Comparison of ENCODE assay signal across 1 cellular context in the genomic region with DNA sequence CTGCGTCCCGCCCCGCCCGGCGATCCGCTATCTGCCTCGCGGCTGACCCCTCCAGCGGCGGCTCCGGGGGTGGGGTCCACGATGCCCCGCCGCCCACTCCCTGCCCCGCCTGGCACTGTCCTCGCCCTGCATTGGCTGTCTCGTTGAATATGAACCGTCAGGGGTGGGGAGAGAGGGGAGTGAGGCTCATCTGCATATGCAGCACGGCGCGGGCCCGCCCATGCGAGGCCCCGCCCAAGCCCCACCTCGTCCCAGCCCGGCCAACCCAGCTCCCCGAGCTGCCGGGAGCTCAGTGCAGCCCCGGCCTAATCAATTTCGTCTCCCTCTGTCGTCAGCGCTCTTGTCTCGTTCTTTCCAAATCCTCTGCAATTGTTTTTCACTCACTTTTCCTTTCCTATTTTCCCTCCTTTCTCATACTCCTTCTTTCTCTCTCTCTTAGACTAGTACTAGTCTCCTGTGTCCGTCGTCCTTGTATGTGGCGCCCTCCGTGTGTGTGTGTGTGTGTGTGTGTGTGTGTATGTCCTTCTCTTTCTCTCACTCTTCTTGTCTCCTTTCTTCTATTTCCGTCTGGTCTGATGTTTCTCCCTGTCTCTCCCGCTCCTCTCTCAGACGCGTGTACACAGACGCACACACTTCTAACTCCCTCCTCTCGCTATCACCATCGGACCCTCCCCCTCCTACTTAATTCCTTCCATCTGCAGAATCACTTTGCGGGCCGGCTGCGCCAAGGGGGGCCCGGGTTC.
TF ChIP-seq lines count a peak whose summit lies in the region.

No MANE protein-coding gene starts in this region.

TF ChIP-seq in K562, 482 proteins besides CTCF, POLR2A, EP300 and RAD21 (continued from another document and continues in another):
- TF ChIP-seq, protein P1, sequence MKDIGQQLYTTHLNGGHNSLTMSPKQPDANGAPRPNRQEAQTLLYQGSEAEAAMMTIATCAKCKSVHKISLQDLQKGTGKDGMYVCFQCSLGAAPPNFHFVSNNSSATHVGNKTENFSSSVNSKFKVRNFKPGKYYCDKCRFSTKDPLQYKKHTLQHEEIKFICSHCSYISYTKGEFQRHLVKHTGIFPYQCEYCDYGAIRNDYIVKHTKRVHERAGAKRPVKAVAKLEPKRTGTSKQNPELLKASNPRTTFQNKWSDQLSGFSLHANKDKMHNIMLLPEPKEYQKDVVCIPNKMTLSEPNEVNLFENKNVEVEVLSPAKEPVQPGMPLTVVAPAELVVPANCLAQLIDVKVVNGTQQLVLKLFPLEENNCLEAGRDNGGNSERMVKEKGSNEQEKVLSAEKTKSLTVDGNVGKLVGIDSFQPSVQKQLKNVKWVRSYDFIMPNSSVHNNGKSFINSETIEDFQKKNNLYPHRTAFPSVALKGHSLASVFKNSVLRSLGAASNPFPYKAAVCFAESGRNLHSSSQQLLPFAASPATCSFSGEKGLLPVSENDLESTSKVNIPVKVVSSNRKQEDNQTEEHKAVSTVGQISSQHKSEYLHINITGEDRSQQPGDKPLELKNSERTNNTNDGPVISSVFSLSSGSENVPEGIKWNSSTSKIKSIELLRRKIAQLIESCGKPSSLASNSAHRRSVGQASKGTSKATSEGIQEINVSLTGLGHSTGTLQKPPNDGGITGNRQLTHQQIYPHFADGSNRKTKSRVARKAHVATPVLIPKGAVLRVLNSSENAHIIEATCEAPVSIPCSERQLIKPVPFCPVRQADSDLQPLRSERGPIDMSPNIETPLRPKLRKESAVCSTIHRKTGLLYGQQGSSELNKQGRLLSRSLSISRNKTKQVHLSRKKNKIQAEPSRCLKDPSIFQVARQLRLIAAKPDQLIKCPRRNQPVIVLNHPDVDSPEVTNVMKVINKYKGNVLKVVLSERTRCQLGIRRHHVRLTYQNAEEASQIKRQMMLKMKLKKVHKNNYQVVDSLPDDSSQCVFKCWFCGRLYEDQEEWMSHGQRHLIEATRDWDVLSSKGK (CRISPR knock-in tag; IDR thresholded peaks at IDR 0.05) = no peak
- no peak for TF ChIP-seq ZNF175 (CRISPR knock-in tag; IDR thresholded peaks at IDR 0.05; ENCODE audit: low read depth)
- no peak for TF ChIP-seq SNRNP70 (optimal IDR thresholded peaks at IDR 0.05; ENCODE audit: low read depth, low read length)
- no peak for TF ChIP-seq HDAC6 (IDR thresholded peaks at IDR 0.05; ENCODE audit: low read depth, low read length)
- no peak for TF ChIP-seq TSC22D4 (tag; IDR thresholded peaks at IDR 0.05)
- no peak for TF ChIP-seq CBX5 (IDR thresholded peaks at IDR 0.05; ENCODE audit: borderline replicate concordance, low read depth)
- peak; percentile 84 for TF ChIP-seq PHB2 (IDR thresholded peaks at IDR 0.05; ENCODE audit: low read depth)
- TF ChIP-seq, protein P2, sequence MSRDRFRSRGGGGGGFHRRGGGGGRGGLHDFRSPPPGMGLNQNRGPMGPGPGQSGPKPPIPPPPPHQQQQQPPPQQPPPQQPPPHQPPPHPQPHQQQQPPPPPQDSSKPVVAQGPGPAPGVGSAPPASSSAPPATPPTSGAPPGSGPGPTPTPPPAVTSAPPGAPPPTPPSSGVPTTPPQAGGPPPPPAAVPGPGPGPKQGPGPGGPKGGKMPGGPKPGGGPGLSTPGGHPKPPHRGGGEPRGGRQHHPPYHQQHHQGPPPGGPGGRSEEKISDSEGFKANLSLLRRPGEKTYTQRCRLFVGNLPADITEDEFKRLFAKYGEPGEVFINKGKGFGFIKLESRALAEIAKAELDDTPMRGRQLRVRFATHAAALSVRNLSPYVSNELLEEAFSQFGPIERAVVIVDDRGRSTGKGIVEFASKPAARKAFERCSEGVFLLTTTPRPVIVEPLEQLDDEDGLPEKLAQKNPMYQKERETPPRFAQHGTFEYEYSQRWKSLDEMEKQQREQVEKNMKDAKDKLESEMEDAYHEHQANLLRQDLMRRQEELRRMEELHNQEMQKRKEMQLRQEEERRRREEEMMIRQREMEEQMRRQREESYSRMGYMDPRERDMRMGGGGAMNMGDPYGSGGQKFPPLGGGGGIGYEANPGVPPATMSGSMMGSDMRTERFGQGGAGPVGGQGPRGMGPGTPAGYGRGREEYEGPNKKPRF (IDR thresholded peaks at IDR 0.05; ENCODE audit: low read depth, low read length) = no peak
- TF ChIP-seq SMAD3 (CRISPR knock-in tag; conservative IDR thresholded peaks at IDR 0.05) = no peak
- TF ChIP-seq BCL6 (CRISPR knock-in tag; IDR thresholded peaks at IDR 0.05) = no peak
- TF ChIP-seq ZNF583 (CRISPR knock-in tag; IDR thresholded peaks at IDR 0.05) = no peak
- TF ChIP-seq SMARCB1 (IDR thresholded peaks at IDR 0.05; ENCODE audit: insufficient read length, low read depth) = no peak
- TF ChIP-seq, protein P3, sequence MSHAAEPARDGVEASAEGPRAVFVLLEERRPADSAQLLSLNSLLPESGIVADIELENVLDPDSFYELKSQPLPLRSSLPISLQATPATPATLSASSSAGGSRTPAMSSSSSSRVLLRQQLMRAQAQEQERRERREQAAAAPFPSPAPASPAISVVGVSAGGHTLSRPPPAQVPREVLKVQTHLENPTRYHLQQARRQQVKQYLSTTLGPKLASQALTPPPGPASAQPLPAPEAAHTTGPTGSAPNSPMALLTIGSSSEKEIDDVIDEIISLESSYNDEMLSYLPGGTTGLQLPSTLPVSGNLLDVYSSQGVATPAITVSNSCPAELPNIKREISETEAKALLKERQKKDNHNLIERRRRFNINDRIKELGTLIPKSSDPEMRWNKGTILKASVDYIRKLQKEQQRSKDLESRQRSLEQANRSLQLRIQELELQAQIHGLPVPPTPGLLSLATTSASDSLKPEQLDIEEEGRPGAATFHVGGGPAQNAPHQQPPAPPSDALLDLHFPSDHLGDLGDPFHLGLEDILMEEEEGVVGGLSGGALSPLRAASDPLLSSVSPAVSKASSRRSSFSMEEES (CRISPR knock-in tag; IDR thresholded peaks at IDR 0.05) = no peak
- no peak for TF ChIP-seq RUNX1 (IDR thresholded peaks at IDR 0.05; ENCODE audit: low read depth)
- TF ChIP-seq CCAR2 (IDR thresholded peaks at IDR 0.05; ENCODE audit: low read depth, low read length) = no peak
- TF ChIP-seq ZNF431 (CRISPR knock-in tag; IDR thresholded peaks at IDR 0.05) = no peak
- TF ChIP-seq, protein P4, sequence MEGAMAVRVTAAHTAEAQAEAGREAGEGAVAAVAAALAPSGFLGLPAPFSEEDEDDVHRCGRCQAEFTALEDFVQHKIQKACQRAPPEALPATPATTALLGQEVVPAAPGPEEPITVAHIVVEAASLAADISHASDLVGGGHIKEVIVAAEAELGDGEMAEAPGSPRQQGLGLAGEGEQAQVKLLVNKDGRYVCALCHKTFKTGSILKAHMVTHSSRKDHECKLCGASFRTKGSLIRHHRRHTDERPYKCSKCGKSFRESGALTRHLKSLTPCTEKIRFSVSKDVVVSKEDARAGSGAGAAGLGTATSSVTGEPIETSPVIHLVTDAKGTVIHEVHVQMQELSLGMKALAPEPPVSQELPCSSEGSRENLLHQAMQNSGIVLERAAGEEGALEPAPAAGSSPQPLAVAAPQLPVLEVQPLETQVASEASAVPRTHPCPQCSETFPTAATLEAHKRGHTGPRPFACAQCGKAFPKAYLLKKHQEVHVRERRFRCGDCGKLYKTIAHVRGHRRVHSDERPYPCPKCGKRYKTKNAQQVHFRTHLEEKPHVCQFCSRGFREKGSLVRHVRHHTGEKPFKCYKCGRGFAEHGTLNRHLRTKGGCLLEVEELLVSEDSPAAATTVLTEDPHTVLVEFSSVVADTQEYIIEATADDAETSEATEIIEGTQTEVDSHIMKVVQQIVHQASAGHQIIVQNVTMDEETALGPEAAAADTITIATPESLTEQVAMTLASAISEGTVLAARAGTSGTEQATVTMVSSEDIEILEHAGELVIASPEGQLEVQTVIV (CRISPR knock-in tag; IDR thresholded peaks at IDR 0.05; ENCODE audit: borderline replicate concordance) = no peak
- TF ChIP-seq, protein P5, sequence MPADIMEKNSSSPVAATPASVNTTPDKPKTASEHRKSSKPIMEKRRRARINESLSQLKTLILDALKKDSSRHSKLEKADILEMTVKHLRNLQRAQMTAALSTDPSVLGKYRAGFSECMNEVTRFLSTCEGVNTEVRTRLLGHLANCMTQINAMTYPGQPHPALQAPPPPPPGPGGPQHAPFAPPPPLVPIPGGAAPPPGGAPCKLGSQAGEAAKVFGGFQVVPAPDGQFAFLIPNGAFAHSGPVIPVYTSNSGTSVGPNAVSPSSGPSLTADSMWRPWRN (IDR thresholded peaks at IDR 0.05; ENCODE audit: low read depth) = peak; percentile 58
- peak; percentile 41 for TF ChIP-seq BHLHE40 (IDR thresholded peaks at IDR 0.05; ENCODE audit: low read length)
- TF ChIP-seq, protein P6, sequence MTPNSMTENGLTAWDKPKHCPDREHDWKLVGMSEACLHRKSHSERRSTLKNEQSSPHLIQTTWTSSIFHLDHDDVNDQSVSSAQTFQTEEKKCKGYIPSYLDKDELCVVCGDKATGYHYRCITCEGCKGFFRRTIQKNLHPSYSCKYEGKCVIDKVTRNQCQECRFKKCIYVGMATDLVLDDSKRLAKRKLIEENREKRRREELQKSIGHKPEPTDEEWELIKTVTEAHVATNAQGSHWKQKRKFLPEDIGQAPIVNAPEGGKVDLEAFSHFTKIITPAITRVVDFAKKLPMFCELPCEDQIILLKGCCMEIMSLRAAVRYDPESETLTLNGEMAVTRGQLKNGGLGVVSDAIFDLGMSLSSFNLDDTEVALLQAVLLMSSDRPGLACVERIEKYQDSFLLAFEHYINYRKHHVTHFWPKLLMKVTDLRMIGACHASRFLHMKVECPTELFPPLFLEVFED (CRISPR knock-in tag; conservative IDR thresholded peaks at IDR 0.05) = peak; percentile 99
- TF ChIP-seq NFATC3 (IDR thresholded peaks at IDR 0.05) = peak; percentile 74; the same call in 1 of the 2 replicates
- TF ChIP-seq BMI1 (IDR thresholded peaks at IDR 0.05; ENCODE audit: low read length) = no peak
- TF ChIP-seq, protein P7, sequence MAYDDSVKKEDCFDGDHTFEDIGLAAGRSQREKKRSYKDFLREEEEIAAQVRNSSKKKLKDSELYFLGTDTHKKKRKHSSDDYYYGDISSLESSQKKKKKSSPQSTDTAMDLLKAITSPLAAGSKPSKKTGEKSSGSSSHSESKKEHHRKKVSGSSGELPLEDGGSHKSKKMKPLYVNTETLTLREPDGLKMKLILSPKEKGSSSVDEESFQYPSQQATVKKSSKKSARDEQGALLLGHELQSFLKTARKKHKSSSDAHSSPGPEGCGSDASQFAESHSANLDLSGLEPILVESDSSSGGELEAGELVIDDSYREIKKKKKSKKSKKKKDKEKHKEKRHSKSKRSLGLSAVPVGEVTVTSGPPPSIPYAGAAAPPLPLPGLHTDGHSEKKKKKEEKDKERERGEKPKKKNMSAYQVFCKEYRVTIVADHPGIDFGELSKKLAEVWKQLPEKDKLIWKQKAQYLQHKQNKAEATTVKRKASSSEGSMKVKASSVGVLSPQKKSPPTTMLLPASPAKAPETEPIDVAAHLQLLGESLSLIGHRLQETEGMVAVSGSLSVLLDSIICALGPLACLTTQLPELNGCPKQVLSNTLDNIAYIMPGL (CRISPR knock-in tag; IDR thresholded peaks at IDR 0.05) = no peak
- TF ChIP-seq HEY1 (CRISPR knock-in tag; IDR thresholded peaks at IDR 0.05; ENCODE audit: borderline replicate concordance) = no peak
- TF ChIP-seq ATF1 (CRISPR knock-in tag; IDR thresholded peaks at IDR 0.05) = no peak
- TF ChIP-seq ATF1 (tag; IDR thresholded peaks at IDR 0.05) = peak; percentile 87
- TF ChIP-seq, protein P8, sequence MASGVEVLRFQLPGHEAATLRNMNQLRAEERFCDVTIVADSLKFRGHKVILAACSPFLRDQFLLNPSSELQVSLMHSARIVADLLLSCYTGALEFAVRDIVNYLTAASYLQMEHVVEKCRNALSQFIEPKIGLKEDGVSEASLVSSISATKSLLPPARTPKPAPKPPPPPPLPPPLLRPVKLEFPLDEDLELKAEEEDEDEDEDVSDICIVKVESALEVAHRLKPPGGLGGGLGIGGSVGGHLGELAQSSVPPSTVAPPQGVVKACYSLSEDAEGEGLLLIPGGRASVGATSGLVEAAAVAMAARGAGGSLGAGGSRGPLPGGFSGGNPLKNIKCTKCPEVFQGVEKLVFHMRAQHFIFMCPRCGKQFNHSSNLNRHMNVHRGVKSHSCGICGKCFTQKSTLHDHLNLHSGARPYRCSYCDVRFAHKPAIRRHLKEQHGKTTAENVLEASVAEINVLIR (CRISPR knock-in tag; IDR thresholded peaks at IDR 0.05) = no peak
- TF ChIP-seq CBFA2T2 (conservative IDR thresholded peaks at IDR 0.05) = no peak
- TF ChIP-seq CHD4 (IDR thresholded peaks at IDR 0.05; ENCODE audit: insufficient read depth, insufficient replicate concordance, low read depth, low read length, poor library complexity, severe bottlenecking) = no peak
- TF ChIP-seq SRSF9 (IDR thresholded peaks at IDR 0.05; ENCODE audit: borderline replicate concordance, low read depth, low read length) = no peak
- TF ChIP-seq POLR2B (IDR thresholded peaks at IDR 0.05; ENCODE audit: low read depth, partially characterized antibody) = peak; percentile 97
- TF ChIP-seq TFAM (CRISPR knock-in tag; conservative IDR thresholded peaks at IDR 0.05) = no peak
- no peak; the same call in 1 of the 2 replicates for TF ChIP-seq GABPA (tag; conservative IDR thresholded peaks at IDR 0.05; ENCODE audit: low read depth)
- TF ChIP-seq BACH1 (tag; IDR thresholded peaks at IDR 0.05) = no peak
- TF ChIP-seq RBM17 (IDR thresholded peaks at IDR 0.05; ENCODE audit: borderline replicate concordance, low read depth, low read length) = no peak
- peak; percentile 89 for TF ChIP-seq TAF7 (tag; IDR thresholded peaks at IDR 0.05)
- TF ChIP-seq PYGO2 (tag; IDR thresholded peaks at IDR 0.05) = no peak
- no peak for TF ChIP-seq ZNF3 (CRISPR knock-in tag; IDR thresholded peaks at IDR 0.05)
- TF ChIP-seq CSDE1 (IDR thresholded peaks at IDR 0.05) = peak in 1 of 2 experiments; percentile 89; a peak in 3 of 4 replicates
